1 cellular context compared by ENCODE assay signal in the genomic region with DNA sequence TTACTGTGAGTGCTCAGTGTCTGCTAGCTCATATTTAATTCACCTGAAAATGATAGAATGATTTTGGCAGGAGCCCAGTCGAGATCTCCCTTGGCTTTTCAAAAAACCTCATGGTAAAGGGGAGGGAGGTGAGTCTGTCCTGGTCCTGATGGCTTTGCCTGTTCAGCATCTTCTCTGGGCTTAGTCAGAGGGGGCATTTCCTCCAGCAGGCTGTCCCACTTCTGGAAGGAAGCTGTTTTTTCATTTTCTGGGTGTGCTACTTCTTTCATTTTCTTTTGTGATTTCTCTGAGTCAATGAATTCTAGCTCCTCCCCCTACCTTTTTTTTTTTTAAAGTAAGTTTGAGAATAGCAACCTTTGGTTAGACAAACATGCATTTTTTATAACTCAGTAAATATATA.
TF ChIP-seq lines count a peak whose summit lies in the region.

No MANE protein-coding gene starts in this region.

TF ChIP-seq in GM12878, 131 proteins besides CTCF, POLR2A, EP300 and RAD21:
- no peak for TF ChIP-seq SMARCA5 (IDR thresholded peaks at IDR 0.05)
- TF ChIP-seq, protein P1, sequence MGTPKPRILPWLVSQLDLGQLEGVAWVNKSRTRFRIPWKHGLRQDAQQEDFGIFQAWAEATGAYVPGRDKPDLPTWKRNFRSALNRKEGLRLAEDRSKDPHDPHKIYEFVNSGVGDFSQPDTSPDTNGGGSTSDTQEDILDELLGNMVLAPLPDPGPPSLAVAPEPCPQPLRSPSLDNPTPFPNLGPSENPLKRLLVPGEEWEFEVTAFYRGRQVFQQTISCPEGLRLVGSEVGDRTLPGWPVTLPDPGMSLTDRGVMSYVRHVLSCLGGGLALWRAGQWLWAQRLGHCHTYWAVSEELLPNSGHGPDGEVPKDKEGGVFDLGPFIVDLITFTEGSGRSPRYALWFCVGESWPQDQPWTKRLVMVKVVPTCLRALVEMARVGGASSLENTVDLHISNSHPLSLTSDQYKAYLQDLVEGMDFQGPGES (IDR thresholded peaks at IDR 0.05) = no peak
- no peak for TF ChIP-seq RB1 (IDR thresholded peaks at IDR 0.05; ENCODE audit: borderline replicate concordance)
- no peak for TF ChIP-seq BCL3 (IDR thresholded peaks at IDR 0.05; ENCODE audit: borderline replicate concordance, insufficient read depth, low read depth, low read length, poor library complexity, severe bottlenecking)
- no peak for TF ChIP-seq NKRF (conservative IDR thresholded peaks at IDR 0.05)
- TF ChIP-seq, protein P2, sequence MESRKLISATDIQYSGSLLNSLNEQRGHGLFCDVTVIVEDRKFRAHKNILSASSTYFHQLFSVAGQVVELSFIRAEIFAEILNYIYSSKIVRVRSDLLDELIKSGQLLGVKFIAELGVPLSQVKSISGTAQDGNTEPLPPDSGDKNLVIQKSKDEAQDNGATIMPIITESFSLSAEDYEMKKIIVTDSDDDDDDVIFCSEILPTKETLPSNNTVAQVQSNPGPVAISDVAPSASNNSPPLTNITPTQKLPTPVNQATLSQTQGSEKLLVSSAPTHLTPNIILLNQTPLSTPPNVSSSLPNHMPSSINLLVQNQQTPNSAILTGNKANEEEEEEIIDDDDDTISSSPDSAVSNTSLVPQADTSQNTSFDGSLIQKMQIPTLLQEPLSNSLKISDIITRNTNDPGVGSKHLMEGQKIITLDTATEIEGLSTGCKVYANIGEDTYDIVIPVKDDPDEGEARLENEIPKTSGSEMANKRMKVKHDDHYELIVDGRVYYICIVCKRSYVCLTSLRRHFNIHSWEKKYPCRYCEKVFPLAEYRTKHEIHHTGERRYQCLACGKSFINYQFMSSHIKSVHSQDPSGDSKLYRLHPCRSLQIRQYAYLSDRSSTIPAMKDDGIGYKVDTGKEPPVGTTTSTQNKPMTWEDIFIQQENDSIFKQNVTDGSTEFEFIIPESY (IDR thresholded peaks at IDR 0.05) = no peak
- no peak for TF ChIP-seq BACH1 (IDR thresholded peaks at IDR 0.05; ENCODE audit: borderline replicate concordance)
- TF ChIP-seq RUNX3 (IDR thresholded peaks at IDR 0.05; ENCODE audit: low read length) = no peak
- TF ChIP-seq SMC3 (IDR thresholded peaks at IDR 0.05; ENCODE audit: borderline replicate concordance, low read length) = no peak
- TF ChIP-seq SP1 (IDR thresholded peaks at IDR 0.05; ENCODE audit: low read depth, low read length) = no peak
- TF ChIP-seq, protein P3, sequence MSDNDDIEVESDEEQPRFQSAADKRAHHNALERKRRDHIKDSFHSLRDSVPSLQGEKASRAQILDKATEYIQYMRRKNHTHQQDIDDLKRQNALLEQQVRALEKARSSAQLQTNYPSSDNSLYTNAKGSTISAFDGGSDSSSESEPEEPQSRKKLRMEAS (IDR thresholded peaks at IDR 0.05; ENCODE audit: low read depth, low read length) = no peak
- TF ChIP-seq KLF5 (IDR thresholded peaks at IDR 0.05; ENCODE audit: partially characterized antibody) = no peak
- TF ChIP-seq SREBF1 (IDR thresholded peaks at IDR 0.05; ENCODE audit: low read length) = no peak
- TF ChIP-seq TAF1 (IDR thresholded peaks at IDR 0.05; ENCODE audit: borderline replicate concordance, low read depth, low read length) = no peak
- TF ChIP-seq CHD1 (IDR thresholded peaks at IDR 0.05; ENCODE audit: low read depth, low read length) = no peak
- TF ChIP-seq, protein P4, sequence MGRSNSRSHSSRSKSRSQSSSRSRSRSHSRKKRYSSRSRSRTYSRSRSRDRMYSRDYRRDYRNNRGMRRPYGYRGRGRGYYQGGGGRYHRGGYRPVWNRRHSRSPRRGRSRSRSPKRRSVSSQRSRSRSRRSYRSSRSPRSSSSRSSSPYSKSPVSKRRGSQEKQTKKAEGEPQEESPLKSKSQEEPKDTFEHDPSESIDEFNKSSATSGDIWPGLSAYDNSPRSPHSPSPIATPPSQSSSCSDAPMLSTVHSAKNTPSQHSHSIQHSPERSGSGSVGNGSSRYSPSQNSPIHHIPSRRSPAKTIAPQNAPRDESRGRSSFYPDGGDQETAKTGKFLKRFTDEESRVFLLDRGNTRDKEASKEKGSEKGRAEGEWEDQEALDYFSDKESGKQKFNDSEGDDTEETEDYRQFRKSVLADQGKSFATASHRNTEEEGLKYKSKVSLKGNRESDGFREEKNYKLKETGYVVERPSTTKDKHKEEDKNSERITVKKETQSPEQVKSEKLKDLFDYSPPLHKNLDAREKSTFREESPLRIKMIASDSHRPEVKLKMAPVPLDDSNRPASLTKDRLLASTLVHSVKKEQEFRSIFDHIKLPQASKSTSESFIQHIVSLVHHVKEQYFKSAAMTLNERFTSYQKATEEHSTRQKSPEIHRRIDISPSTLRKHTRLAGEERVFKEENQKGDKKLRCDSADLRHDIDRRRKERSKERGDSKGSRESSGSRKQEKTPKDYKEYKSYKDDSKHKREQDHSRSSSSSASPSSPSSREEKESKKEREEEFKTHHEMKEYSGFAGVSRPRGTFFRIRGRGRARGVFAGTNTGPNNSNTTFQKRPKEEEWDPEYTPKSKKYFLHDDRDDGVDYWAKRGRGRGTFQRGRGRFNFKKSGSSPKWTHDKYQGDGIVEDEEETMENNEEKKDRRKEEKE (IDR thresholded peaks at IDR 0.05) = no peak
- no peak for TF ChIP-seq ZNF274 (IDR thresholded peaks at IDR 0.05; ENCODE audit: insufficient read depth, insufficient read length)
- no peak for TF ChIP-seq BMI1 (IDR thresholded peaks at IDR 0.05; ENCODE audit: borderline replicate concordance)
- TF ChIP-seq TCF7 (IDR thresholded peaks at IDR 0.05; ENCODE audit: borderline replicate concordance) = no peak
- TF ChIP-seq REST (IDR thresholded peaks at IDR 0.05; ENCODE audit: low read depth, low read length) = no peak
